In genomic region chr6:90604546-90604945, GRCh38 we compare ENCODE assay signal across 35 cellular contexts.
"Had no signal": no experiment of that assay in that cellular context is flagged by ENCODE, and none has a peak within 500 bp of the region (broad histone marks: within the 10 kb centered on the region; RNA-seq: fewer than 3 reads in every experiment).

No MANE protein-coding gene starts in this region.

- H3K4me3 ChIP-seq: MG63 had no signal

- H3K36me3 ChIP-seq: MG63 had no signal

- H3K9ac ChIP-seq: KMS-11 had no signal

- H3K27ac ChIP-seq: KMS-11 had no signal

- H3K9me3 ChIP-seq: MG63 had no signal

- DNase-seq: Karpas-422, Kasumi-1, MG63, MM.1S, MV-4-11, NCI-H1048, NCI-H1092, NCI-H1092 treated with DMSO at 0.1 percent for 48 hours, NCI-H1105, NCI-H1105 treated with DMSO at 0.1 percent for 48 hours, NCI-H1417, NCI-H1417 treated with DMSO at 0.1 percent for 48 hours, NCI-H1436, NCI-H1436 treated with DMSO at 0.1 percent for 48 hours, NCI-H146, NCI-H1694, NCI-H1694 treated with DMSO at 0.1 percent for 48 hours, NCI-H187, NCI-H187 treated with DMSO at 0.1 percent for 48 hours, NCI-H1930, NCI-H2029, NCI-H2029 treated with DMSO at 0.1 percent for 48 hours, NCI-H2081, NCI-H2081 treated with DMSO at 0.1 percent for 48 hours, NCI-H2107, NCI-H2171, NCI-H2171 treated with DMSO at 0.1 percent for 48 hours, NCI-H2227 treated with DMSO at 0.1 percent for 48 hours, NCI-H226, NCI-H345, NCI-H446, NCI-H446 treated with DMSO at 0.1 percent for 48 hours, NCI-H510A, NCI-H510A treated with DMSO at 0.1 percent for 48 hours had no signal

- H3K4me2 ChIP-seq: KMS-11 had no signal
